Comparison of ENCODE assay signal across 31 cellular contexts in the genomic region with DNA sequence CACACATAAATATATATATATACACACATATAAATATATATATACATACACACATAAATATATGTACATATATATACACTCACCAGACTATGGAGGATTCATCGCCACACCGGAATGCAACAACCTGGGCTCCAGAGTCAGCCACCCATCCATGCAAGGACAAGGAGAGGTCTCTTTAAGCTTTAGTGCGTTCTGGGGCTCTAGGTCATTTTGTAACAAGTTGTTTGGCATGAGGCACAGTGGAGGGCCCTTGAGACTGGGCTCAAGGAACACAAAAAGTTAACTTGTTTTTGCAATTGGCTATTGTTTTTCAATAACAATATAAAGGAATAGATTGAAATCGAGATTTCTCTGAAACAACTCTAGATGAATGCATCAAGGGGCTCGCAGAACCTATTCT. TPM values are rescaled to one million over a fixed set of nuclear protein-coding genes. Genes with fewer than 3 reads are reported as not detected.
DNase-seq lines count a peak whose midpoint lies in the region; ATAC-seq and TF ChIP-seq lines count a peak whose summit lies in the region.
"Had no signal": no experiment of that assay in that cellular context is flagged by ENCODE, and none has a peak within 500 bp of the region (broad histone marks: within the 10 kb centered on the region; RNA-seq: fewer than 3 reads in every experiment).

No MANE protein-coding gene starts in this region.

- H3K27ac ChIP-seq in thyroid gland = no peak overlapping the region
- H3K27ac ChIP-seq: 22Rv1; A549; BLaER1; BLaER1 treated with 17β-estradiol and CSF1 and Interleukin-3, amounts not matched to agents 10 nM and 100 nM; C4-2B had no signal

- H3K4me3 Mint-ChIP-seq in osteocyte (ENCODE audit: unreplicated experiment) = no peak overlapping the region
- H3K4me3 Mint-ChIP-seq: B cell; CD14-positive monocyte; CD4-positive, alpha-beta memory T cell; CD4-positive, alpha-beta T cell; CD8-positive, alpha-beta T cell had no signal

- H3K4me1 Mint-ChIP-seq in osteocyte (ENCODE audit: unreplicated experiment) = peaks cover 4% of the 10 kb centered on the region

- DNase-seq in osteocyte (ENCODE audit: extremely low spot score, unreplicated experiment) (peak; percentile 11), thyroid gland (peak; percentile 79 to 80), EL (no peak)
- DNase-seq: 8988T; ACHN; AML-193; BE2C; C1 segment of cervical spinal cord; Caco-2; Calu3; CD4-positive, alpha-beta memory T cell; CD4-positive, alpha-beta T cell; CD4-positive, CD25-positive, alpha-beta regulatory T cell; CD8-positive, alpha-beta memory T cell; CD8-positive, alpha-beta T cell; COR-L47; DMS 273 treated with DMSO at 0.1 percent for 48 hours; DMS153; DMS53; DMS79; DMS79 treated with DMSO at 0.1 percent for 48 hours; DND-41 had no signal

- TF ChIP-seq CTCF in osteocyte (IDR thresholded peaks at IDR 0.05) (no peak), thyroid gland (IDR thresholded peaks at IDR 0.05) (no peak)

- no peaks in the 10 kb centered on the region for H3K27me3 ChIP-seq in thyroid gland
- H3K27me3 ChIP-seq: BE2C; BLaER1; BLaER1 treated with 17β-estradiol and CSF1 and Interleukin-3, amounts not matched to agents 10 nM and 100 nM had no signal

- H3K36me3 Mint-ChIP-seq in osteocyte (ENCODE audit: unreplicated experiment) = no peaks in the 10 kb centered on the region
- H3K36me3 Mint-ChIP-seq: CD14-positive monocyte; CD4-positive, alpha-beta memory T cell; CD4-positive, CD25-positive, alpha-beta regulatory T cell; CD8-positive, alpha-beta T cell had no signal

- peaks cover 26% of the 10 kb centered on the region for H3K9me3 Mint-ChIP-seq in osteocyte (ENCODE audit: unreplicated experiment)
- H3K9me3 Mint-ChIP-seq: CD8-positive, alpha-beta T cell had no signal

- no peaks in the 10 kb centered on the region for H3K27me3 Mint-ChIP-seq in osteocyte (ENCODE audit: unreplicated experiment)

- intact Hi-C loops in thyroid gland (cut with DNase I) = no loop called here

- TF ChIP-seq POLR2A in thyroid gland (IDR thresholded peaks at IDR 0.05) = no peak

- no peak for ATAC-seq in GM18867 (IDR thresholded peaks at IDR 0.05; ENCODE audit: unreplicated experiment)
- ATAC-seq: A549; CD8-positive, alpha-beta T cell had no signal

- H3K4me3 ChIP-seq in thyroid gland (replicated peaks in 1 of 3) = no peak overlapping the region
- H3K4me3 ChIP-seq: A549; BLaER1; BLaER1 treated with 17β-estradiol and CSF1 and Interleukin-3, amounts not matched to agents 10 nM and 100 nM had no signal

- H3K36me3 ChIP-seq in thyroid gland = no peaks in the 10 kb centered on the region
- H3K36me3 ChIP-seq: BE2C; BLaER1; BLaER1 treated with 17β-estradiol and CSF1 and Interleukin-3, amounts not matched to agents 10 nM and 100 nM had no signal

- 38 to 43% methylated on average over 5 of the region's 5 CpGs for WGBS in thyroid gland, 2 donors

- no peak overlapping the region for H3K27ac Mint-ChIP-seq in osteocyte (ENCODE audit: unreplicated experiment)
- H3K27ac Mint-ChIP-seq: B cell; CD4-positive, alpha-beta memory T cell; CD4-positive, alpha-beta T cell; CD4-positive, CD25-positive, alpha-beta regulatory T cell; CD8-positive, alpha-beta memory T cell; CD8-positive, alpha-beta T cell had no signal

- H3K4me1 ChIP-seq in thyroid gland = peaks cover 19 to 36% of the 10 kb centered on the region in 2 donors
- H3K4me1 ChIP-seq: A549; BE2C; BLaER1; BLaER1 treated with 17β-estradiol and CSF1 and Interleukin-3, amounts not matched to agents 10 nM and 100 nM; Caco-2 had no signal

- H3K9me3 ChIP-seq in thyroid gland = no peaks in the 10 kb centered on the region
- H3K9me3 ChIP-seq: BE2C had no signal

RNA-seq across cellular contexts. Expression of a gene that starts 4.9 kb away (rescaled TPM):
- total RNA-seq in osteocyte (3.0 and 3.4 TPM in 2 replicates), thyroid gland (10 to 100 TPM; 15.3 to 29.0 (median 17.4) TPM)

RNA-seq across cellular contexts. Expression of a gene that starts 33.6 kb away (rescaled TPM):
- 6.0 and 6.9 TPM in 2 replicates for total RNA-seq in osteocyte
- 10 to 100 TPM; 11.4 to 20.4 (median 12.1) TPM for total RNA-seq in thyroid gland
- total RNA-seq: A673 had no signal
